In genomic region chr6:26156105-26156849, GRCh38 we compare ENCODE assay signal across 1 cellular context.
TF ChIP-seq lines count a peak whose summit lies in the region.

No MANE protein-coding gene starts in this region.

TF ChIP-seq in HepG2, 621 proteins besides CTCF, POLR2A, EP300 and RAD21 (continued from another document and continues in another):
- TF ChIP-seq, protein P1, sequence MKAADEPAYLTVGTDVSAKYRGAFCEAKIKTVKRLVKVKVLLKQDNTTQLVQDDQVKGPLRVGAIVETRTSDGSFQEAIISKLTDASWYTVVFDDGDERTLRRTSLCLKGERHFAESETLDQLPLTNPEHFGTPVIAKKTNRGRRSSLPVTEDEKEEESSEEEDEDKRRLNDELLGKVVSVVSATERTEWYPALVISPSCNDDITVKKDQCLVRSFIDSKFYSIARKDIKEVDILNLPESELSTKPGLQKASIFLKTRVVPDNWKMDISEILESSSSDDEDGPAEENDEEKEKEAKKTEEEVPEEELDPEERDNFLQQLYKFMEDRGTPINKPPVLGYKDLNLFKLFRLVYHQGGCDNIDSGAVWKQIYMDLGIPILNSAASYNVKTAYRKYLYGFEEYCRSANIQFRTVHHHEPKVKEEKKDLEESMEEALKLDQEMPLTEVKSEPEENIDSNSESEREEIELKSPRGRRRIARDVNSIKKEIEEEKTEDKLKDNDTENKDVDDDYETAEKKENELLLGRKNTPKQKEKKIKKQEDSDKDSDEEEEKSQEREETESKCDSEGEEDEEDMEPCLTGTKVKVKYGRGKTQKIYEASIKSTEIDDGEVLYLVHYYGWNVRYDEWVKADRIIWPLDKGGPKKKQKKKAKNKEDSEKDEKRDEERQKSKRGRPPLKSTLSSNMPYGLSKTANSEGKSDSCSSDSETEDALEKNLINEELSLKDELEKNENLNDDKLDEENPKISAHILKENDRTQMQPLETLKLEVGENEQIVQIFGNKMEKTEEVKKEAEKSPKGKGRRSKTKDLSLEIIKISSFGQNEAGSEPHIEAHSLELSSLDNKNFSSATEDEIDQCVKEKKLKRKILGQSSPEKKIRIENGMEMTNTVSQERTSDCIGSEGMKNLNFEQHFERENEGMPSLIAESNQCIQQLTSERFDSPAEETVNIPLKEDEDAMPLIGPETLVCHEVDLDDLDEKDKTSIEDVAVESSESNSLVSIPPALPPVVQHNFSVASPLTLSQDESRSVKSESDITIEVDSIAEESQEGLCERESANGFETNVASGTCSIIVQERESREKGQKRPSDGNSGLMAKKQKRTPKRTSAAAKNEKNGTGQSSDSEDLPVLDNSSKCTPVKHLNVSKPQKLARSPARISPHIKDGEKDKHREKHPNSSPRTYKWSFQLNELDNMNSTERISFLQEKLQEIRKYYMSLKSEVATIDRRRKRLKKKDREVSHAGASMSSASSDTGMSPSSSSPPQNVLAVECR (CRISPR knock-in tag; IDR thresholded peaks at IDR 0.05; ENCODE audit: borderline replicate concordance), result peak; percentile 94
- TF ChIP-seq, protein P2, sequence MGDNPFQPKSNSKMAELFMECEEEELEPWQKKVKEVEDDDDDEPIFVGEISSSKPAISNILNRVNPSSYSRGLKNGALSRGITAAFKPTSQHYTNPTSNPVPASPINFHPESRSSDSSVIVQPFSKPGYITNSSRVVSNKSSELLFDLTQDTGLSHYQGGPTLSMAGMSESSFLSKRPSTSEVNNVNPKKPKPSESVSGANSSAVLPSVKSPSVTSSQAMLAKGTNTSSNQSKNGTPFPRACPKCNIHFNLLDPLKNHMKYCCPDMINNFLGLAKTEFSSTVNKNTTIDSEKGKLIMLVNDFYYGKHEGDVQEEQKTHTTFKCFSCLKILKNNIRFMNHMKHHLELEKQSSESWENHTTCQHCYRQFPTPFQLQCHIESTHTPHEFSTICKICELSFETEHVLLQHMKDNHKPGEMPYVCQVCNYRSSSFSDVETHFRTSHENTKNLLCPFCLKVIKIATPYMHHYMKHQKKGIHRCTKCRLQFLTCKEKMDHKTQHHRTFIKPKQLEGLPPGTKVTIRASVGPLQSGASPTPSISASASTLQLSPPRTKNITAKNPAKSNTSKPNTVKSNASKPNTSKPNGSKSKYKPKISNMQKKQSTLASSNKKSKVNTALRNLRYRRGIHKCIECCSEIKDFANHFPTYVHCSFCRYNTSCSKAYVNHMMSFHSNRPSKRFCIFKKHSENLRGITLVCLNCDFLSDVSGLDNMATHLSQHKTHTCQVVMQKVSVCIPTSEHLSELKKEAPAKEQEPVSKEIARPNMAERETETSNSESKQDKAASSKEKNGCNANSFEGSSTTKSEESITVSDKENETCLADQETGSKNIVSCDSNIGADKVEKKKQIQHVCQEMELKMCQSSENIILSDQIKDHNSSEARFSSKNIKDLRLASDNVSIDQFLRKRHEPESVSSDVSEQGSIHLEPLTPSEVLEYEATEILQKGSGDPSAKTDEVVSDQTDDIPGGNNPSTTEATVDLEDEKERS (CRISPR knock-in tag; IDR thresholded peaks at IDR 0.05), result peak; percentile 78; the same call in 1 of the 2 replicates
- TF ChIP-seq, protein P3, sequence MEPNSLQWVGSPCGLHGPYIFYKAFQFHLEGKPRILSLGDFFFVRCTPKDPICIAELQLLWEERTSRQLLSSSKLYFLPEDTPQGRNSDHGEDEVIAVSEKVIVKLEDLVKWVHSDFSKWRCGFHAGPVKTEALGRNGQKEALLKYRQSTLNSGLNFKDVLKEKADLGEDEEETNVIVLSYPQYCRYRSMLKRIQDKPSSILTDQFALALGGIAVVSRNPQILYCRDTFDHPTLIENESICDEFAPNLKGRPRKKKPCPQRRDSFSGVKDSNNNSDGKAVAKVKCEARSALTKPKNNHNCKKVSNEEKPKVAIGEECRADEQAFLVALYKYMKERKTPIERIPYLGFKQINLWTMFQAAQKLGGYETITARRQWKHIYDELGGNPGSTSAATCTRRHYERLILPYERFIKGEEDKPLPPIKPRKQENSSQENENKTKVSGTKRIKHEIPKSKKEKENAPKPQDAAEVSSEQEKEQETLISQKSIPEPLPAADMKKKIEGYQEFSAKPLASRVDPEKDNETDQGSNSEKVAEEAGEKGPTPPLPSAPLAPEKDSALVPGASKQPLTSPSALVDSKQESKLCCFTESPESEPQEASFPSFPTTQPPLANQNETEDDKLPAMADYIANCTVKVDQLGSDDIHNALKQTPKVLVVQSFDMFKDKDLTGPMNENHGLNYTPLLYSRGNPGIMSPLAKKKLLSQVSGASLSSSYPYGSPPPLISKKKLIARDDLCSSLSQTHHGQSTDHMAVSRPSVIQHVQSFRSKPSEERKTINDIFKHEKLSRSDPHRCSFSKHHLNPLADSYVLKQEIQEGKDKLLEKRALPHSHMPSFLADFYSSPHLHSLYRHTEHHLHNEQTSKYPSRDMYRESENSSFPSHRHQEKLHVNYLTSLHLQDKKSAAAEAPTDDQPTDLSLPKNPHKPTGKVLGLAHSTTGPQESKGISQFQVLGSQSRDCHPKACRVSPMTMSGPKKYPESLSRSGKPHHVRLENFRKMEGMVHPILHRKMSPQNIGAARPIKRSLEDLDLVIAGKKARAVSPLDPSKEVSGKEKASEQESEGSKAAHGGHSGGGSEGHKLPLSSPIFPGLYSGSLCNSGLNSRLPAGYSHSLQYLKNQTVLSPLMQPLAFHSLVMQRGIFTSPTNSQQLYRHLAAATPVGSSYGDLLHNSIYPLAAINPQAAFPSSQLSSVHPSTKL (CRISPR knock-in tag; IDR thresholded peaks at IDR 0.05), result peak; percentile 72; the same call in 1 of the 2 replicates
- TF ChIP-seq HNRNPK (IDR thresholded peaks at IDR 0.05; ENCODE audit: low read depth, low read length, poor library complexity, severe bottlenecking) (no peak), ZNF383 (CRISPR knock-in tag; IDR thresholded peaks at IDR 0.05; ENCODE audit: borderline replicate concordance) (no peak), SKI (IDR thresholded peaks at IDR 0.05; ENCODE audit: partially characterized antibody) (no peak), ZSCAN20 (CRISPR knock-in tag; IDR thresholded peaks at IDR 0.05; ENCODE audit: borderline replicate concordance) (peak; percentile 94), HIC2 (CRISPR knock-in tag; IDR thresholded peaks at IDR 0.05; ENCODE audit: low read depth) (no peak), ZSCAN30 (CRISPR knock-in tag; IDR thresholded peaks at IDR 0.05) (0 out of 2 replicates have a peak, but pooled peaks have one; percentile 59), MIER2 (CRISPR knock-in tag; IDR thresholded peaks at IDR 0.05) (peak; percentile 80; the same call in 1 of the 2 replicates), ZNF274 (CRISPR knock-in tag; IDR thresholded peaks at IDR 0.05) (peak; percentile 96), NFYC (CRISPR knock-in tag; IDR thresholded peaks at IDR 0.05) (peak; percentile 83), NCOA1 (CRISPR knock-in tag; IDR thresholded peaks at IDR 0.05) (peak; percentile 64; the same call in 1 of the 2 replicates), HHEX (CRISPR knock-in tag; IDR thresholded peaks at IDR 0.05) (no peak), GATAD1 (CRISPR knock-in tag; IDR thresholded peaks at IDR 0.05) (peak; percentile 78), CBFB (CRISPR knock-in tag; IDR thresholded peaks at IDR 0.05) (peak; percentile 86), RFXAP (CRISPR knock-in tag; IDR thresholded peaks at IDR 0.05; ENCODE audit: borderline replicate concordance) (peak; percentile 94), BORCS8-MEF2B (CRISPR knock-in tag; IDR thresholded peaks at IDR 0.05) (peak; percentile 99), ISL2 (CRISPR knock-in tag; IDR thresholded peaks at IDR 0.05) (peak; percentile 85), MATR3 (CRISPR knock-in tag; IDR thresholded peaks at IDR 0.05) (no peak), ZNF660 (CRISPR knock-in tag; IDR thresholded peaks at IDR 0.05; ENCODE audit: borderline replicate concordance, low read depth) (no peak), IRX3 (CRISPR knock-in tag; IDR thresholded peaks at IDR 0.05; ENCODE audit: borderline replicate concordance, low read depth) (peak; percentile 93), GPN1 (CRISPR knock-in tag; IDR thresholded peaks at IDR 0.05; ENCODE audit: borderline replicate concordance) (no peak; the same call in 1 of the 2 replicates), ZBTB3 (CRISPR knock-in tag; IDR thresholded peaks at IDR 0.05; ENCODE audit: borderline replicate concordance, low read depth) (peak; percentile 54; the same call in 1 of the 2 replicates), PCBP1 (IDR thresholded peaks at IDR 0.05; ENCODE audit: borderline replicate concordance, low read depth, low read length) (peak; percentile 95; the same call in 1 of the 2 replicates), FOSL1 (CRISPR knock-in tag; IDR thresholded peaks at IDR 0.05; ENCODE audit: borderline replicate concordance) (0 out of 2 replicates have a peak, but pooled peaks have one; percentile 28), ELF1 (CRISPR knock-in tag; IDR thresholded peaks at IDR 0.05) (peak; percentile 81), FOXC1 (CRISPR knock-in tag; IDR thresholded peaks at IDR 0.05; ENCODE audit: borderline replicate concordance) (peak; percentile 94), ISX (CRISPR knock-in tag; conservative IDR thresholded peaks at IDR 0.05) (peak; percentile 96)
- TF ChIP-seq, protein P4, sequence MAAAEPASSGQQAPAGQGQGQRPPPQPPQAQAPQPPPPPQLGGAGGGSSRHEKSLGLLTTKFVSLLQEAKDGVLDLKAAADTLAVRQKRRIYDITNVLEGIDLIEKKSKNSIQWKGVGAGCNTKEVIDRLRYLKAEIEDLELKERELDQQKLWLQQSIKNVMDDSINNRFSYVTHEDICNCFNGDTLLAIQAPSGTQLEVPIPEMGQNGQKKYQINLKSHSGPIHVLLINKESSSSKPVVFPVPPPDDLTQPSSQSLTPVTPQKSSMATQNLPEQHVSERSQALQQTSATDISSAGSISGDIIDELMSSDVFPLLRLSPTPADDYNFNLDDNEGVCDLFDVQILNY (CRISPR knock-in tag; conservative IDR thresholded peaks at IDR 0.05), result peak; percentile 67; the same call in 1 of the 2 replicates
- TF ChIP-seq, protein P5, sequence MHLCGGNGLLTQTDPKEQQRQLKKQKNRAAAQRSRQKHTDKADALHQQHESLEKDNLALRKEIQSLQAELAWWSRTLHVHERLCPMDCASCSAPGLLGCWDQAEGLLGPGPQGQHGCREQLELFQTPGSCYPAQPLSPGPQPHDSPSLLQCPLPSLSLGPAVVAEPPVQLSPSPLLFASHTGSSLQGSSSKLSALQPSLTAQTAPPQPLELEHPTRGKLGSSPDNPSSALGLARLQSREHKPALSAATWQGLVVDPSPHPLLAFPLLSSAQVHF (CRISPR knock-in tag; IDR thresholded peaks at IDR 0.05), result peak; percentile 81
- TF ChIP-seq, protein P6, sequence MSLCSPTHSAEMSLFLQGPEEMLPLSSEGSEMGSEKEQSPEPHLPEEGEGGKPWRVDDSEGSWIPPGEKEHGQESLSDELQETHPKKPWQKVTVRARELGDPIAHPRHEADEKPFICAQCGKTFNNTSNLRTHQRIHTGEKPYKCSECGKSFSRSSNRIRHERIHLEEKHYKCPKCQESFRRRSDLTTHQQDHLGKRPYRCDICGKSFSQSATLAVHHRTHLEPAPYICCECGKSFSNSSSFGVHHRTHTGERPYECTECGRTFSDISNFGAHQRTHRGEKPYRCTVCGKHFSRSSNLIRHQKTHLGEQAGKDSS (CRISPR knock-in tag; IDR thresholded peaks at IDR 0.05; ENCODE audit: borderline replicate concordance, low read depth), result peak; percentile 84
- TF ChIP-seq, protein P7, sequence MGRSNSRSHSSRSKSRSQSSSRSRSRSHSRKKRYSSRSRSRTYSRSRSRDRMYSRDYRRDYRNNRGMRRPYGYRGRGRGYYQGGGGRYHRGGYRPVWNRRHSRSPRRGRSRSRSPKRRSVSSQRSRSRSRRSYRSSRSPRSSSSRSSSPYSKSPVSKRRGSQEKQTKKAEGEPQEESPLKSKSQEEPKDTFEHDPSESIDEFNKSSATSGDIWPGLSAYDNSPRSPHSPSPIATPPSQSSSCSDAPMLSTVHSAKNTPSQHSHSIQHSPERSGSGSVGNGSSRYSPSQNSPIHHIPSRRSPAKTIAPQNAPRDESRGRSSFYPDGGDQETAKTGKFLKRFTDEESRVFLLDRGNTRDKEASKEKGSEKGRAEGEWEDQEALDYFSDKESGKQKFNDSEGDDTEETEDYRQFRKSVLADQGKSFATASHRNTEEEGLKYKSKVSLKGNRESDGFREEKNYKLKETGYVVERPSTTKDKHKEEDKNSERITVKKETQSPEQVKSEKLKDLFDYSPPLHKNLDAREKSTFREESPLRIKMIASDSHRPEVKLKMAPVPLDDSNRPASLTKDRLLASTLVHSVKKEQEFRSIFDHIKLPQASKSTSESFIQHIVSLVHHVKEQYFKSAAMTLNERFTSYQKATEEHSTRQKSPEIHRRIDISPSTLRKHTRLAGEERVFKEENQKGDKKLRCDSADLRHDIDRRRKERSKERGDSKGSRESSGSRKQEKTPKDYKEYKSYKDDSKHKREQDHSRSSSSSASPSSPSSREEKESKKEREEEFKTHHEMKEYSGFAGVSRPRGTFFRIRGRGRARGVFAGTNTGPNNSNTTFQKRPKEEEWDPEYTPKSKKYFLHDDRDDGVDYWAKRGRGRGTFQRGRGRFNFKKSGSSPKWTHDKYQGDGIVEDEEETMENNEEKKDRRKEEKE (IDR thresholded peaks at IDR 0.05), result no peak
- TF ChIP-seq, protein P8, sequence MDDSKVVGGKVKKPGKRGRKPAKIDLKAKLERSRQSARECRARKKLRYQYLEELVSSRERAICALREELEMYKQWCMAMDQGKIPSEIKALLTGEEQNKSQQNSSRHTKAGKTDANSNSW (CRISPR knock-in tag; IDR thresholded peaks at IDR 0.05; ENCODE audit: borderline replicate concordance), result peak; percentile 93
- TF ChIP-seq, protein P9, sequence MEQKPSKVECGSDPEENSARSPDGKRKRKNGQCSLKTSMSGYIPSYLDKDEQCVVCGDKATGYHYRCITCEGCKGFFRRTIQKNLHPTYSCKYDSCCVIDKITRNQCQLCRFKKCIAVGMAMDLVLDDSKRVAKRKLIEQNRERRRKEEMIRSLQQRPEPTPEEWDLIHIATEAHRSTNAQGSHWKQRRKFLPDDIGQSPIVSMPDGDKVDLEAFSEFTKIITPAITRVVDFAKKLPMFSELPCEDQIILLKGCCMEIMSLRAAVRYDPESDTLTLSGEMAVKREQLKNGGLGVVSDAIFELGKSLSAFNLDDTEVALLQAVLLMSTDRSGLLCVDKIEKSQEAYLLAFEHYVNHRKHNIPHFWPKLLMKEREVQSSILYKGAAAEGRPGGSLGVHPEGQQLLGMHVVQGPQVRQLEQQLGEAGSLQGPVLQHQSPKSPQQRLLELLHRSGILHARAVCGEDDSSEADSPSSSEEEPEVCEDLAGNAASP (CRISPR knock-in tag; IDR thresholded peaks at IDR 0.05; ENCODE audit: borderline replicate concordance), result peak; percentile 79
- TF ChIP-seq, protein P10, sequence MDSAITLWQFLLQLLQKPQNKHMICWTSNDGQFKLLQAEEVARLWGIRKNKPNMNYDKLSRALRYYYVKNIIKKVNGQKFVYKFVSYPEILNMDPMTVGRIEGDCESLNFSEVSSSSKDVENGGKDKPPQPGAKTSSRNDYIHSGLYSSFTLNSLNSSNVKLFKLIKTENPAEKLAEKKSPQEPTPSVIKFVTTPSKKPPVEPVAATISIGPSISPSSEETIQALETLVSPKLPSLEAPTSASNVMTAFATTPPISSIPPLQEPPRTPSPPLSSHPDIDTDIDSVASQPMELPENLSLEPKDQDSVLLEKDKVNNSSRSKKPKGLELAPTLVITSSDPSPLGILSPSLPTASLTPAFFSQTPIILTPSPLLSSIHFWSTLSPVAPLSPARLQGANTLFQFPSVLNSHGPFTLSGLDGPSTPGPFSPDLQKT (CRISPR knock-in tag; IDR thresholded peaks at IDR 0.05; ENCODE audit: borderline replicate concordance), result peak; percentile 95
